ENCODE assay signal across 29 cellular contexts in the genomic region with DNA sequence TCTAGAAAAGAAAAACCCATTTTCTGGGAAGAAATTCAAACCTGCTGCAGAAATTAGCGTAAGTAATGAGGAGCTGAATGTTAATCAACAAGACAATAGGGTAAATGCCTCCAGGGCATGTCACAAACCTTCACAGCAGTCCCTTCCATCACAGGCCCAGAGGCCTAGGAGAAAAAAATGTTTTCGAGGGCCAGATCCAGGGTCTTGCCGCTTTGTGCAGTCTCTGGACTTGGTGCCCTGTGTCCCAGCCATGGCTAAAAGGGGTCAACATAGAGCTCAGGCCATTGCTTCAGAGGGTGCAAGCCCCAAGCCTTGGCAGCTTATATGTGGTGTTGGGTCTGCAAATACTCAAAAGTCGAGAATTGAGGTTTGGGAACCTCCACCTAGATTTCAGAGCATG.
"Had no signal": no experiment of that assay in that cellular context is flagged by ENCODE, and none has a peak within 500 bp of the region (broad histone marks: within the 10 kb centered on the region; RNA-seq: fewer than 3 reads in every experiment).

No MANE protein-coding gene starts in this region.

- H3K9me3 Mint-ChIP-seq: immature natural killer cell had no signal

- H3K36me3 ChIP-seq: ovary, right lobe of liver had no signal

- FAIRE-seq: islet of Langerhans, kidney, urothelium cell line had no signal

- H3K27me3 ChIP-seq: left lung, ovary, right atrium auricular region, right lobe of liver, suprapubic skin, tibial artery, upper lobe of right lung had no signal

- H3K4me1 ChIP-seq: left lung, lower lobe of right lung, right atrium auricular region, right lobe of liver, suprapubic skin, tibial artery, upper lobe of right lung had no signal

- H3K27me3 Mint-ChIP-seq: naive B cell; natural killer cell treated with Interleukin-12 subunit alpha and Interleukin-12 subunit beta and Interleukin-15 and Interleukin-18, amount 100 ng/mL, for 72 hours; progenitor cell of endocrine pancreas; stimulated activated naive CD8-positive, alpha-beta T cell treated with anti-CD3 and anti-CD28 coated beads, Interleukin-15, Interleukin-2, amounts not matched to agents 100 ng/mL and 50 ng/mL, for 24 hours had no signal

- H3K4me3 ChIP-seq: left lung, lower lobe of right lung, ovary, right atrium auricular region, right lobe of liver, skin epidermis, suprapubic skin, thoracic aorta, tibial artery, upper lobe of right lung had no signal

- H3K27ac ChIP-seq: left lung, lower lobe of right lung, ovary, right atrium auricular region, right lobe of liver, skin epidermis, suprapubic skin, thoracic aorta, tibial artery, upper lobe of right lung had no signal

- H3K4me3 Mint-ChIP-seq: immature natural killer cell; mesothelial cell of epicardium; naive B cell; natural killer cell treated with Interleukin-12 subunit alpha and Interleukin-12 subunit beta and Interleukin-15 and Interleukin-18, amount 100 ng/mL, for 72 hours; stimulated activated naive CD8-positive, alpha-beta T cell treated with anti-CD3 and anti-CD28 coated beads, Interleukin-15, Interleukin-2, amounts not matched to agents 100 ng/mL and 50 ng/mL, for 24 hours had no signal

- ATAC-seq: left colon; left lung; lower lobe of right lung; natural killer cell treated with Interleukin-12 subunit alpha and Interleukin-12 subunit beta and Interleukin-15 and Interleukin-18, amount 100 ng/mL, for 72 hours; right lobe of liver; upper lobe of right lung had no signal

- DNase-seq: hippocampal formation; immature natural killer cell; kidney; left colon; left lung; lower lobe of right lung; mammary epithelial cell; mesenchymal stem cell; naive B cell; ovary; right lobe of liver; stimulated activated CD4-positive, alpha-beta T cell treated with anti-CD3 and anti-CD28 coated beads, Interleukin-12 subunit alpha, Interleukin-12 subunit beta, amount 100 ng/mL, for 4 hours; stimulated activated CD4-positive, alpha-beta T cell treated with anti-CD3 and anti-CD28 coated beads, Interleukin-15, amount 100 ng/mL, for 24 hours; stimulated activated CD4-positive, alpha-beta T cell treated with anti-CD3 and anti-CD28 coated beads, Interleukin-2, amount 100 ng/mL, for 24 hours; stimulated activated CD4-positive, alpha-beta T cell treated with anti-CD3 and anti-CD28 coated beads, Interleukin-4, amount 100 ng/mL, for 1 hour; stimulated activated naive CD4-positive, alpha-beta T cell; tibial artery; trophoblast cell; upper lobe of right lung had no signal

- H3K27ac Mint-ChIP-seq: mesothelial cell of epicardium; progenitor cell of endocrine pancreas; stimulated activated naive CD8-positive, alpha-beta T cell treated with anti-CD3 and anti-CD28 coated beads, Interleukin-15, Interleukin-2, amounts not matched to agents 100 ng/mL and 50 ng/mL, for 24 hours had no signal

- H3K9me3 ChIP-seq: lower lobe of right lung, ovary, right atrium auricular region, right lobe of liver, suprapubic skin, thoracic aorta, tibial artery, upper lobe of right lung had no signal

- H3K4me1 Mint-ChIP-seq: immature natural killer cell, mesothelial cell of epicardium had no signal
